9 cellular contexts compared by ENCODE assay signal in genomic region chr10:62779487-62780248, GRCh38. TPM values are rescaled to one million over a fixed set of nuclear protein-coding genes. Genes with fewer than 3 reads are reported as not detected.
DNase-seq lines count a peak whose midpoint lies in the region; ATAC-seq and TF ChIP-seq lines count a peak whose summit lies in the region.
"Had no signal": no experiment of that assay in that cellular context is flagged by ENCODE, and none has a peak within 500 bp of the region (broad histone marks: within the 10 kb centered on the region; RNA-seq: fewer than 3 reads in every experiment).

No MANE protein-coding gene starts in this region.

- H3K36me3 ChIP-seq in hepatocyte (replicated peaks; ENCODE audit: insufficient read depth, low read depth), result no peaks in the 10 kb centered on the region

- no peaks in the 10 kb centered on the region for H3K27me3 ChIP-seq in hepatocyte

- H3K9me2 ChIP-seq in hepatocyte (replicated peaks; ENCODE audit: insufficient read depth), result no peaks in the 10 kb centered on the region

- peak; percentile 20 for DNase-seq in T1000 (lab: John Stamatoyannopoulos, UW)
- peak; percentile 52 for DNase-seq in choroid plexus epithelial cell (ENCODE audit: low read depth)
- DNase-seq in stimulated activated CD8-positive, alpha-beta memory T cell treated with anti-CD3 and anti-CD28 coated beads, Interleukin-4, amount 100 ng/mL, for 24 hours (ENCODE audit: low read depth), result peak; percentile 82
- no peak for DNase-seq in ecto neural progenitor cell (ENCODE audit: low spot score)
- DNase-seq in hepatocyte (ENCODE audit: low spot score), result no peak
- no peak for DNase-seq in amygdala (lab: John Stamatoyannopoulos, UW)

- H3K27ac ChIP-seq in hepatocyte, result no peak overlapping the region
- H3K27ac ChIP-seq: parathyroid adenoma had no signal

- ATAC-seq in GM18867 (IDR thresholded peaks at IDR 0.05; ENCODE audit: unreplicated experiment) (peak; percentile 95), HG03039 (IDR thresholded peaks at IDR 0.05; ENCODE audit: unreplicated experiment) (peak; percentile 78)

- 90% methylated on average over 5 of the region's 5 CpGs for WGBS in hepatocyte (ENCODE audit: low lambda C conversion rate, missing lambda C conversion rate)

- no peaks in the 10 kb centered on the region for H3K9me3 ChIP-seq in hepatocyte (ENCODE audit: low read depth)

- H3K4me3 ChIP-seq in choroid plexus epithelial cell (ENCODE audit: low read depth, low read length) (no peak overlapping the region), hepatocyte (no peak overlapping the region)

- no peak overlapping the region for H2AFZ ChIP-seq in hepatocyte
- H2AFZ ChIP-seq: parathyroid adenoma had no signal

- H3K4me2 ChIP-seq in hepatocyte, result no peak overlapping the region

- H3K4me1 ChIP-seq in hepatocyte (ENCODE audit: insufficient read depth), result no peaks in the 10 kb centered on the region
- H3K4me1 ChIP-seq: parathyroid adenoma had no signal

- H4K20me1 ChIP-seq in hepatocyte (ENCODE audit: insufficient read depth, poor library complexity, severe bottlenecking), result no peaks in the 10 kb centered on the region

- no peaks in the 10 kb centered on the region for H3K79me2 ChIP-seq in hepatocyte
- H3K79me2 ChIP-seq: parathyroid adenoma had no signal

- no peak for TF ChIP-seq CTCF in choroid plexus epithelial cell (conservative IDR thresholded peaks at IDR 0.05; ENCODE audit: low read depth, low read length)
- TF ChIP-seq CTCF in hepatocyte (IDR thresholded peaks at IDR 0.05; ENCODE audit: poor library complexity), result no peak

RNA-seq across cellular contexts. Expression of gene ADO, which starts 24.9 kb away (rescaled TPM):
- total RNA-seq in hepatocyte, result 24.6 and 25.8 TPM in 2 replicates
- 5.7 and 8.9 TPM in 2 replicates for polyA plus RNA-seq in hepatocyte

RNA-seq across cellular contexts. Expression of gene EGR2, which starts 36.5 kb away (rescaled TPM):
- 7.8 and 11.5 TPM in 2 replicates for total RNA-seq in hepatocyte
- 10.4 and 16.1 TPM in 2 replicates for polyA plus RNA-seq in hepatocyte

Comparison
In these comparisons a context has a peak if more than half of its experiments do, and no peak if none do; other contexts are left out.
1. DNase-seq: peak in T1000 (single experiment), choroid plexus epithelial cell (single experiment) and stimulated activated CD8-positive, alpha-beta memory T cell treated with anti-CD3 and anti-CD28 coated beads, Interleukin-4, amount 100 ng/mL, for 24 hours (single experiment); none in ecto neural progenitor cell (single experiment), hepatocyte (single experiment) and amygdala (0 of 56).